In the genomic region with DNA sequence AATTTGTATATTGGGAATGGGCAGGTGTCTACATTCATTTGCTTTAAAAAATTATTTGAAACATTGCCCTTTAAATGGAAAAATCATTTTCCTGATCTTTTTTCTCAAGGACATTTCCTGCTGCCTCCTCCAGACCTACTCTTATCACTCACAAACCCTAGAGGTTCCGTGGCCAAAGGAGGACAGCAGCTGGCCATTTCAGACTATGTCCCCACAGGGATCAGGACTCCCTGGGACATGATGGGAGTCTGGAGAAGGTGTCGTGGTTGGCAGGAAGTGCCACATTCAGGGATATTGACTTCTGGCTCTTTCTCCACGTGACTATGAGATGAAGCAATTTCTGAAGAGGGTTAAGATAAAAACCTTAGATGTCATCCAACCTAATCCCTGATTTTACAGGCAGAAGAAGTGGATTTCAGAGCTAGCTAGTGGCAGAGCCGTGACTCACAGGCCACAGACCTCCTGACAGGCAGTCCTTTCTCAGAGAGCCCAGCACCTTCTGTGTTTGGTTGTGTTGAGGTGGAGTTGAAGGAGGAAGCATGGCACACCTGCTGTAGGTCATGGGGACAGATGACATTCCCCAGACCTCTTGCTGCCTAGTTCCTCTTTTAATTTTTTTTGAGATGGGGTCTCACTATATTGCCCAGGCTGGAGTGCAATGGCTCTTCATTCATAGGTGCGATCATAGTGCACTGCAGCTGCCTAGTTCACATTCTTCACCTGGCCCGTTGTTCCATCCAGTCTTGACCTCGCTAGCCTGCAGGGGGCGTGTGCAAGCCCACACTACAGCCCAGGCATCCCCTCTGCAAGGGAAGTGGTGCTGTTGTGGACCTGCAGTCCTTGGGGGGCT, we compare ENCODE assay signal across 1 cellular context.
TF ChIP-seq lines count a peak whose summit lies in the region.

No MANE protein-coding gene starts in this region.

TF ChIP-seq in liver, 16 proteins besides CTCF, POLR2A, EP300 and RAD21 (continued from another document):
- no peak for TF ChIP-seq ZBTB33 (IDR thresholded peaks at IDR 0.05)
- TF ChIP-seq JUND (IDR thresholded peaks at IDR 0.05) = no peak
- TF ChIP-seq, protein P1, sequence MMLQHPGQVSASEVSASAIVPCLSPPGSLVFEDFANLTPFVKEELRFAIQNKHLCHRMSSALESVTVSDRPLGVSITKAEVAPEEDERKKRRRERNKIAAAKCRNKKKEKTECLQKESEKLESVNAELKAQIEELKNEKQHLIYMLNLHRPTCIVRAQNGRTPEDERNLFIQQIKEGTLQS (IDR thresholded peaks at IDR 0.05) = no peak
- no peak for TF ChIP-seq YY1 (IDR thresholded peaks at IDR 0.05)
- TF ChIP-seq FOXA1 (IDR thresholded peaks at IDR 0.05) = no peak
- TF ChIP-seq EGR1 (IDR thresholded peaks at IDR 0.05; ENCODE audit: low read depth in 2 of 2) = no peak
